1 cellular context compared by ENCODE assay signal in the genomic region with DNA sequence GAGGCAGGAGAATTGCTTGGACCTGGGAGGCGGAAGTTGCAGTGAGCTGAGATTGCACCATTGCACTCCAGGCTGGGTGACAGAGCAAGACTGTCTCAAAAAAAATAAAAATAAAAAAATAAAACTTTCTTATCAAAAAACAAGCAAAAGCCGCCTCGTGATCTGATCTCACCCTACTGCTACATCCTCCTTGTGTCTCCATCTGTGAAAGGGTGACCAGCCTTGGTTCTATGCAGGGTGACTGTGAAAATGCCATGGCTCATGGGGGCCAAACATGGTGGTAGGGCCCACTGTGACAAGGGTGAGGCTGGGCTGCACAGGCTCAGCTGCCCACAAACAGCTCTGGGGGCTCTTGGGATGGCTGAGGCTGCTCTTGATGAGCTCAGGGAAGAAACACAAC.
TF ChIP-seq lines count a peak whose summit lies in the region.

No MANE protein-coding gene starts in this region.

TF ChIP-seq in IMR-90, 13 proteins besides CTCF, POLR2A, EP300 and RAD21:
- TF ChIP-seq CEBPB (IDR thresholded peaks at IDR 0.05; ENCODE audit: low read depth, low read length), result no peak
